ENCODE assay signal across 25 cellular contexts in genomic region chr4:69115851-69116213, GRCh38. TPM values are rescaled to one million over a fixed set of nuclear protein-coding genes. Genes with fewer than 3 reads are reported as not detected.
DNase-seq lines count a peak whose midpoint lies in the region; ATAC-seq, FAIRE-seq and TF ChIP-seq lines count a peak whose summit lies in the region.
"Had no signal": no experiment of that assay in that cellular context is flagged by ENCODE, and none has a peak within 500 bp of the region (broad histone marks: within the 10 kb centered on the region; RNA-seq: fewer than 3 reads in every experiment).

No MANE protein-coding gene starts in this region.

- TF ChIP-seq CTCF in right lobe of liver (IDR thresholded peaks at IDR 0.05) (no peak), transverse colon (IDR thresholded peaks at IDR 0.05) (no peak), MCF 10A (IDR thresholded peaks at IDR 0.05; ENCODE audit: unreplicated experiment) (no peak)

- intact Hi-C loops in right lobe of liver (cut with DNase I) = no loop called here
- intact Hi-C loops in transverse colon (cut with DNase I; ENCODE audit: low total_unique reads) = no loop called here
- intact Hi-C loops in MCF 10A (cut with micrococcal nuclease) = no loop called here

- peak overlapping the region in 2 of 3 donors; percentile 13 to 41 for H3K27ac ChIP-seq in right lobe of liver
- peak overlapping the region in 3 of 4 donors; percentile 63 to 78 (median 65) for H3K27ac ChIP-seq in transverse colon
- H3K27ac ChIP-seq: A549, SJCRH30 had no signal

- CTCF ChIA-PET in MCF 10A (lab: Yijun Ruan, JAX) = interaction anchor here (0.7 kb wide), 1 partner anchor 800 kb away, joined by 3 read pairs; no protein-coding TSS in a partner anchor

- BruUV-seq in MCF 10A (replicated peaks; lab: Mats Ljungman, UMichigan) = no TSS peak

- TF ChIP-seq EP300 in transverse colon (IDR thresholded peaks at IDR 0.05; ENCODE audit: low read depth) = no peak

- H3K27me3 Mint-ChIP-seq in MCF 10A (ENCODE audit: insufficient read depth, unreplicated experiment) = no peaks in the 10 kb centered on the region
- H3K27me3 Mint-ChIP-seq: B cell; CD4-positive, CD25-positive, alpha-beta regulatory T cell had no signal

- H3K4me1 ChIP-seq in right lobe of liver (no peaks in the 10 kb centered on the region), transverse colon (no peaks in the 10 kb centered on the region)
- H3K4me1 ChIP-seq: A549, Peyer's patch, SJCRH30 had no signal

- no peaks in the 10 kb centered on the region for H3K4me1 Mint-ChIP-seq in MCF 10A (ENCODE audit: insufficient read depth, unreplicated experiment)
- H3K4me1 Mint-ChIP-seq: B cell; CD4-positive, CD25-positive, alpha-beta regulatory T cell had no signal

- POLR2A ChIA-PET in MCF 10A (lab: Yijun Ruan, JAX) = no interaction called here

- FAIRE-seq in frontal cortex (lab: Jason Lieb, UNC) = peak; percentile 19
- FAIRE-seq: A549, H1 had no signal

- H3K36me3 ChIP-seq in right lobe of liver = peaks cover 0 to 6% (median 2%) of the 10 kb centered on the region in 4 donors
- H3K36me3 ChIP-seq in transverse colon = no peaks in the 10 kb centered on the region
- H3K36me3 ChIP-seq: Peyer's patch, SJCRH30 had no signal

- in situ Hi-C loops in transverse colon (cut with MboI; ENCODE audit: low pct_ligation_motif_present in 1 of 4, low pct_unique_long_range_greater_than_20kb in 1 of 4, low sequenced_read_pairs in 3 of 4) = no loop called here

- WGBS in right lobe of liver (ENCODE audit: insufficient coverage, low coverage, low lambda C conversion rate, missing lambda C conversion rate) = 26% methylated on average over 2 of the region's 2 CpGs
- WGBS in transverse colon (ENCODE audit: low coverage in 1 of 2), 2 donors = 31 to 45% methylated on average over 2 of the region's 2 CpGs

- H3K9me3 ChIP-seq in right lobe of liver (no peaks in the 10 kb centered on the region), transverse colon (no peaks in the 10 kb centered on the region)
- H3K9me3 ChIP-seq: A549, Peyer's patch, SJCRH30 had no signal

- H3K4me3 ChIP-seq in right lobe of liver = no peak overlapping the region
- H3K4me3 ChIP-seq in transverse colon = peak overlapping the region in 2 of 4 donors; percentile 4 to 17
- H3K4me3 ChIP-seq: A549, SJCRH30 had no signal

- no peaks in the 10 kb centered on the region for H3K9me3 Mint-ChIP-seq in MCF 10A (ENCODE audit: unreplicated experiment)

- peak; percentile 20 for DNase-seq in HT-29 (ENCODE audit: low spot score)
- no peak for DNase-seq in frontal cortex (ENCODE audit: low spot score in 2 of 2)
- DNase-seq in right lobe of liver = no peak
- DNase-seq in transverse colon = no peak
- DNase-seq in MCF 10A (ENCODE audit: unreplicated experiment) = no peak
- DNase-seq in ureter (ENCODE audit: low spot score) = no peak
- no peak for DNase-seq in UCSD-AML1 (lab: John Stamatoyannopoulos, UW; ENCODE audit: unreplicated experiment)
- DNase-seq: CD4-positive, CD25-positive, alpha-beta regulatory T cell; COR-L47; DMS 273 treated with DMSO at 0.1 percent for 48 hours; DMS79 treated with DMSO at 0.1 percent for 48 hours; MM.1S; NCI-H1092; NCI-H1436 treated with DMSO at 0.1 percent for 48 hours; NCI-H2029 treated with DMSO at 0.1 percent for 48 hours; NCI-H2171; NCI-H345; NCI-H524; NCI-H82; Peyer's patch; SJCRH30 had no signal

- no peak overlapping the region for H3K27ac Mint-ChIP-seq in MCF 10A (ENCODE audit: low read depth, unreplicated experiment)
- H3K27ac Mint-ChIP-seq: B cell; CD4-positive, CD25-positive, alpha-beta regulatory T cell had no signal

- H3K36me3 Mint-ChIP-seq in MCF 10A (ENCODE audit: insufficient read depth, unreplicated experiment) = no peaks in the 10 kb centered on the region
- H3K36me3 Mint-ChIP-seq: CD4-positive, CD25-positive, alpha-beta regulatory T cell had no signal

- no peak overlapping the region for H3K4me3 Mint-ChIP-seq in MCF 10A (ENCODE audit: unreplicated experiment)
- H3K4me3 Mint-ChIP-seq: B cell; CD4-positive, CD25-positive, alpha-beta regulatory T cell had no signal

- TF ChIP-seq POLR2A in right lobe of liver (IDR thresholded peaks at IDR 0.05) (no peak), transverse colon (IDR thresholded peaks at IDR 0.05) (no peak)

- ATAC-seq in right lobe of liver = peak in 2 of 4 donors; percentile 40 to 59
- ATAC-seq: A549, HCT116 had no signal

- H3K27me3 ChIP-seq in right lobe of liver (no peaks in the 10 kb centered on the region), transverse colon (no peaks in the 10 kb centered on the region)
- H3K27me3 ChIP-seq: Peyer's patch, SJCRH30 had no signal

RNA-seq across cellular contexts. Expression of gene UGT2B7, which starts 19.6 kb away (rescaled TPM):
- total RNA-seq in HT-29 (2014; rRNA removed; shearing (Covaris generic)) = 0.08 and 0.73 TPM in 2 replicates
- total RNA-seq in frontal cortex (not detected), right lobe of liver (100 to 1,000 TPM in 4 of 6 experiments, 10 to 100 TPM in 2; 88.5 to 377 (median 241) TPM), transverse colon (1 to 10 TPM in 3 of 4 donors, not detected in 1; 2.4 to 8.7 (median 5.6) TPM), MCF 10A (2022) (not detected in 2 replicates), ureter (15.7 TPM)
- total RNA-seq: B cell; CD4-positive, CD25-positive, alpha-beta regulatory T cell; H1; SJCRH30 had no signal
